In genomic region chr21:6091335-6092027, GRCh38 we compare ENCODE assay signal across 8 cellular contexts.
DNase-seq lines count a peak whose midpoint lies in the region; ATAC-seq, FAIRE-seq and TF ChIP-seq lines count a peak whose summit lies in the region.
"Not testable (repeated sequence)": the region's sequence is repeated elsewhere in the genome, so short reads cannot be mapped to it uniquely, and the experiment has no call there.

No MANE protein-coding gene starts in this region.

- H3K4me3 ChIP-seq in A549; HCT116 (replicated peaks in 1 of 2; ENCODE audit: low read depth in 1 of 2, low read length in 2 of 2); RWPE2 (ENCODE audit: severe bottlenecking); body of pancreas; left lung; mucosa of descending colon: not testable (repeated sequence)

- not testable (repeated sequence) for H3K79me2 ChIP-seq in HCT116 (ENCODE audit: insufficient read depth, low read length)

- H3K27me3 ChIP-seq in HCT116 (ENCODE audit: insufficient read depth, low read length); RWPE2 (ENCODE audit: insufficient read depth, poor library complexity, severe bottlenecking); body of pancreas; foreskin keratinocyte; left lung: not testable (repeated sequence)

- FAIRE-seq in A549 (lab: Jason Lieb, UNC): not testable (repeated sequence)

- H3K27ac ChIP-seq in A549; HCT116 (ENCODE audit: low read depth, low read length); RWPE2 (ENCODE audit: poor library complexity, severe bottlenecking); body of pancreas; foreskin keratinocyte; left lung: not testable (repeated sequence)

- not testable (repeated sequence) for TF ChIP-seq CTCF in A549 (IDR thresholded peaks at IDR 0.05); HCT116 (IDR thresholded peaks at IDR 0.05 in 2 of 3, conservative IDR thresholded peaks at IDR 0.05 in 1 of 3; ENCODE audit: borderline replicate concordance in 1 of 3, insufficient read depth in 1 of 3, low read depth in 2 of 3, low read length in 2 of 3); RWPE2 (IDR thresholded peaks at IDR 0.05; ENCODE audit: poor library complexity, severe bottlenecking); body of pancreas (IDR thresholded peaks at IDR 0.05); foreskin keratinocyte (conservative IDR thresholded peaks at IDR 0.05); left lung (IDR thresholded peaks at IDR 0.05); mucosa of descending colon (IDR thresholded peaks at IDR 0.05)

- not testable (repeated sequence) for H3K9me3 ChIP-seq in A549; HCT116 (ENCODE audit: control insufficient read depth in 1 of 2, insufficient read depth in 1 of 2, low read depth in 1 of 2, low read length in 2 of 2); RWPE2 (ENCODE audit: severe bottlenecking); body of pancreas; left lung; mucosa of descending colon

- ATAC-seq in A549 (peak; percentile 58 to 71), HCT116 (peak; percentile 93), RWPE2 (ENCODE audit: low read depth) (peak; percentile 78), body of pancreas (peak; percentile 87), foreskin keratinocyte (peak; percentile 81), left lung (peak; percentile 61), mucosa of descending colon (peak; percentile 91), sciatic nerve (peak; percentile 14)

- not testable (repeated sequence) for H3K9ac ChIP-seq in HCT116 (ENCODE audit: low read length)

- not testable (repeated sequence) for H2AFZ ChIP-seq in HCT116 (ENCODE audit: low read depth, low read length, poor library complexity, severe bottlenecking)

- not testable (repeated sequence) for BruUV-seq in HCT116 (replicated peaks; lab: Mats Ljungman, UMichigan)

- TF ChIP-seq RAD21 in A549 (conservative IDR thresholded peaks at IDR 0.05 in 1 of 2, IDR thresholded peaks at IDR 0.05 in 1 of 2); HCT116 (IDR thresholded peaks at IDR 0.05; ENCODE audit: low read depth): not testable (repeated sequence)

- WGBS in A549 (ENCODE audit: missing lambda C conversion rate): no CpG with 5 or more reads among the region's 36 CpGs
- WGBS in body of pancreas, 2 donors: no CpG with 5 or more reads among the region's 36 CpGs

- TF ChIP-seq POLR2A in A549 (IDR thresholded peaks at IDR 0.05; ENCODE audit: low read length); HCT116 (IDR thresholded peaks at IDR 0.05; ENCODE audit: borderline replicate concordance, extremely low read depth, insufficient read depth, insufficient read length); body of pancreas (IDR thresholded peaks at IDR 0.05): not testable (repeated sequence)

- not testable (repeated sequence) for H3K36me3 ChIP-seq in HCT116 (ENCODE audit: control insufficient read depth in 1 of 2, insufficient read depth in 2 of 2, low read length in 2 of 2); RWPE2 (ENCODE audit: low read depth); body of pancreas (replicated peaks in 1 of 2; ENCODE audit: insufficient read depth in 1 of 2, low read depth in 2 of 2); left lung; mucosa of descending colon (ENCODE audit: low read depth)

- H3K9me2 ChIP-seq in HCT116 (ENCODE audit: insufficient read depth): not testable (repeated sequence)

- not testable (repeated sequence) for TF ChIP-seq EP300 in A549 (IDR thresholded peaks at IDR 0.05)

- POLR2A ChIA-PET in A549 (lab: Yijun Ruan, JAX); HCT116 (lab: Charles Lee): not testable (repeated sequence)

- intact Hi-C loops in HCT116 (cut with micrococcal nuclease); body of pancreas (cut with DNase I); left lung (cut with DNase I); mucosa of descending colon (cut with DNase I, micrococcal nuclease); sciatic nerve (cut with DNase I): not testable (repeated sequence)

- RAD21 ChIA-PET in HCT116 (lab: Charles Lee; ENCODE audit: low non-redundant PET in 1 of 2, low total read pairs in 2 of 2, uncharacterized antibody in 2 of 2, unreplicated experiment in 2 of 2): not testable (repeated sequence)

- H4K20me1 ChIP-seq in HCT116 (ENCODE audit: insufficient read depth): not testable (repeated sequence)

- not testable (repeated sequence) for DNase-seq in A549 (ENCODE audit: low read depth in 1 of 2, low spot score in 1 of 2); HCT116 (ENCODE audit: low read depth, low spot score); RWPE2 (ENCODE audit: low spot score); body of pancreas; foreskin keratinocyte; left lung; mucosa of descending colon; sciatic nerve (ENCODE audit: low spot score)

- CTCF ChIA-PET in A549 (lab: Yijun Ruan, JAX); HCT116 (lab: Charles Lee): not testable (repeated sequence)

- H3K4me2 ChIP-seq in A549; HCT116 (ENCODE audit: low read length): not testable (repeated sequence)

- H3K4me1 ChIP-seq in A549; HCT116 (ENCODE audit: control insufficient read depth in 1 of 2, insufficient read depth in 2 of 2, low read length in 2 of 2); RWPE2 (ENCODE audit: insufficient read depth, poor library complexity, severe bottlenecking); body of pancreas; foreskin keratinocyte; left lung; mucosa of descending colon (ENCODE audit: low read depth): not testable (repeated sequence)

Comparison
In these comparisons a context has a peak if more than half of its experiments do, and no peak if none do; other contexts are left out.
1. ATAC-seq: peak in every context shown above with its lines; median percentile 93 in HCT116; 91 in mucosa of descending colon; 87 in body of pancreas; 81 in foreskin keratinocyte; 78 in RWPE2; 64 in A549; 61 in left lung; 14 in sciatic nerve.